In genomic region chr10:46169736-46170135, GRCh38 we compare ENCODE assay signal across 9 cellular contexts.
"Had no signal": no experiment of that assay in that cellular context is flagged by ENCODE, and none has a peak within 500 bp of the region (broad histone marks: within the 10 kb centered on the region; RNA-seq: fewer than 3 reads in every experiment).

No MANE protein-coding gene starts in this region.

- H3K4me3 Mint-ChIP-seq: IgD-negative memory B cell had no signal

- ATAC-seq: HepG2 had no signal

- H3K27ac Mint-ChIP-seq: IgD-negative memory B cell had no signal

- DNase-seq: IMR-90, Karpas-422, KBM-7, KG1 had no signal

- H3K27ac ChIP-seq: HL-60, KMS-11 had no signal

- H3K36me3 Mint-ChIP-seq: IgD-negative memory B cell had no signal

- FAIRE-seq: HepG2, HTR-8/SVneo had no signal

- H3K9ac ChIP-seq: KMS-11 had no signal

- H3K4me2 ChIP-seq: KMS-11 had no signal
